In genomic region chr20:58888103-58888502, GRCh38 we compare ENCODE assay signal across 9 cellular contexts. TPM values are rescaled to one million over a fixed set of nuclear protein-coding genes. Genes with fewer than 3 reads are reported as not detected.
DNase-seq lines count a peak whose midpoint lies in the region; ATAC-seq and TF ChIP-seq lines count a peak whose summit lies in the region.
"Had no signal": no experiment of that assay in that cellular context is flagged by ENCODE, and none has a peak within 500 bp of the region (broad histone marks: within the 10 kb centered on the region; RNA-seq: fewer than 3 reads in every experiment).

No MANE protein-coding gene starts in this region.

- H3K27ac Mint-ChIP-seq in activated CD8-positive, alpha-beta memory T cell treated with anti-CD3 and anti-CD28 coated beads, Interleukin-2, amount 10 ng/mL, durations not matched to agents 7 days and 5 days: peak overlapping the region; percentile 81

- H3K27ac ChIP-seq in thymus (ENCODE audit: low read depth): no peak overlapping the region

- no peaks in the 10 kb centered on the region for H3K36me3 ChIP-seq in thymus (ENCODE audit: control insufficient read depth, insufficient read depth)

- no peaks in the 10 kb centered on the region for H3K9me3 Mint-ChIP-seq in activated CD8-positive, alpha-beta memory T cell treated with anti-CD3 and anti-CD28 coated beads, Interleukin-2, amount 10 ng/mL, durations not matched to agents 7 days and 5 days (ENCODE audit: low read depth)

- H3K4me1 ChIP-seq in thymus (ENCODE audit: control insufficient read depth, insufficient read depth, low read length): peaks cover 5% of the 10 kb centered on the region

- H3K9me3 ChIP-seq in thymus (ENCODE audit: control insufficient read depth): no peaks in the 10 kb centered on the region

- CTCF ChIA-PET in activated CD8-positive, alpha-beta memory T cell treated with anti-CD3 and anti-CD28 coated beads, Interleukin-2, amount 10 ng/mL, durations not matched to agents 7 days and 5 days (lab: Charles Lee): no interaction called here

- DNase-seq in activated CD8-positive, alpha-beta memory T cell treated with anti-CD3 and anti-CD28 coated beads, Interleukin-2, amount 10 ng/mL, durations not matched to agents 7 days and 5 days: no peak
- DNase-seq in activated CD8-positive, alpha-beta memory T cell treated with anti-CD3 and anti-CD28 coated beads, Interleukin-2, amount 50 U/mL, for 4 hours: no peak
- no peak for DNase-seq in astrocyte of the cerebellum (ENCODE audit: low read depth)
- no peak for DNase-seq in lower leg skin (ENCODE audit: low spot score in 2 of 2)
- DNase-seq in DMS 273 treated with DMSO at 0.1 percent for 48 hours (lab: John Stamatoyannopoulos, UW): no peak
- no peak for DNase-seq in amniotic stem cell (lab: John Stamatoyannopoulos, UW)

- H3K27me3 Mint-ChIP-seq in activated CD8-positive, alpha-beta memory T cell treated with anti-CD3 and anti-CD28 coated beads, Interleukin-2, amount 10 ng/mL, durations not matched to agents 7 days and 5 days: no peaks in the 10 kb centered on the region

- no peak for TF ChIP-seq POLR2A in lower leg skin (IDR thresholded peaks at IDR 0.05)

- peak overlapping the region; percentile 78 for H3K4me3 Mint-ChIP-seq in activated CD8-positive, alpha-beta memory T cell treated with anti-CD3 and anti-CD28 coated beads, Interleukin-2, amount 10 ng/mL, durations not matched to agents 7 days and 5 days

- 41 to 52% methylated on average over 12 of the region's 12 CpGs for WGBS in lower leg skin, 2 donors
- 65% methylated on average over 12 of the region's 12 CpGs for WGBS in thymus

- in situ Hi-C loops in astrocyte of the cerebellum (cut with HindIII; ENCODE audit: low sequenced_read_pairs): no loop called here

- H3K4me3 ChIP-seq in astrocyte of the cerebellum (ENCODE audit: low read depth, low read length) (peak overlapping the region; percentile 88), lower leg skin (ENCODE audit: low read depth, poor library complexity, severe bottlenecking) (peak overlapping the region; percentile 62), thymus (ENCODE audit: low read length) (peak overlapping the region; percentile 98)

- H3K4me1 Mint-ChIP-seq in activated CD8-positive, alpha-beta memory T cell treated with anti-CD3 and anti-CD28 coated beads, Interleukin-2, amount 10 ng/mL, durations not matched to agents 7 days and 5 days: peaks cover 31% of the 10 kb centered on the region

- intact Hi-C loops in lower leg skin (cut with DNase I; ENCODE audit: low total_unique reads): no loop called here

- no peak for ATAC-seq in activated CD8-positive, alpha-beta memory T cell treated with anti-CD3 and anti-CD28 coated beads, Interleukin-2, amount 10 ng/mL, durations not matched to agents 7 days and 5 days
- no peak for ATAC-seq in HG03095 (IDR thresholded peaks at IDR 0.05; ENCODE audit: unreplicated experiment)

- no peaks in the 10 kb centered on the region for H3K27me3 ChIP-seq in thymus (ENCODE audit: control insufficient read depth, insufficient read depth)

- peaks cover 8% of the 10 kb centered on the region for H3K36me3 Mint-ChIP-seq in activated CD8-positive, alpha-beta memory T cell treated with anti-CD3 and anti-CD28 coated beads, Interleukin-2, amount 10 ng/mL, durations not matched to agents 7 days and 5 days

- TF ChIP-seq CTCF in astrocyte of the cerebellum (IDR thresholded peaks at IDR 0.05; ENCODE audit: low read depth, low read length, missing control alignments) (no peak), lower leg skin (IDR thresholded peaks at IDR 0.05) (no peak)

RNA-seq across cellular contexts. Expression of gene GNAS, which starts 35.6 kb away (rescaled TPM):
- total RNA-seq in activated CD8-positive, alpha-beta memory T cell treated with anti-CD3 and anti-CD28 coated beads, Interleukin-2, amount 10 ng/mL, durations not matched to agents 7 days and 5 days: 100 to 1,000 TPM; 817 to 859 TPM
- total RNA-seq in lower leg skin: 100 to 1,000 TPM; 335 to 473 (median 391) TPM
- polyA plus RNA-seq in thymus: 700 TPM

RNA-seq across cellular contexts. Expression of gene GNAS-AS1, which starts 37.4 kb away (rescaled TPM):
- 1 to 10 TPM in 1 of 2 experiments, under 1 TPM in 1; 0.89 to 1.8 TPM for total RNA-seq in activated CD8-positive, alpha-beta memory T cell treated with anti-CD3 and anti-CD28 coated beads, Interleukin-2, amount 10 ng/mL, durations not matched to agents 7 days and 5 days
- total RNA-seq in lower leg skin: under 1 TPM in 1 of 4 donors, not detected in 3; 0.39 TPM
- 0.32 TPM for polyA plus RNA-seq in thymus
- total RNA-seq: myocyte had no signal
